Comparison of ENCODE assay signal across 27 cellular contexts in genomic region chr2:98825043-98825350, GRCh38.
A peak's percentile ranks its signal among the peaks of the same experiment; 100 is the strongest.
DNase-seq lines count a peak whose midpoint lies in the region; ATAC-seq and TF ChIP-seq lines count a peak whose summit lies in the region.
"Had no signal": no experiment of that assay in that cellular context is flagged by ENCODE, and none has a peak within 500 bp of the region (broad histone marks: within the 10 kb centered on the region; RNA-seq: fewer than 3 reads in every experiment).

No MANE protein-coding gene starts in this region.

- no peak for DNase-seq in right atrium auricular region (ENCODE audit: low spot score)
- no peak for DNase-seq in left ventricle myocardium superior
- DNase-seq in caudate nucleus (lab: John Stamatoyannopoulos, UW) = no peak
- DNase-seq in upper lobe of right lung = no peak
- DNase-seq in activated T-helper 2 cell treated with anti-CD3 and anti-CD28 coated beads, Interferon-gamma antibody, Interleukin-2, Interleukin-4, amounts not matched to agents 10 μg/mL and 5 μg/mL and 100 μg/mL, durations not matched to agents 14 hours and 24 hours and 36 hours (ENCODE audit: low spot score) = no peak
- DNase-seq in midbrain (lab: John Stamatoyannopoulos, UW) = no peak
- DNase-seq: activated CD4-positive, alpha-beta memory T cell treated with anti-CD3 and anti-CD28 coated beads for 36 hours; activated CD8-positive, alpha-beta memory T cell treated with anti-CD3 and anti-CD28 coated beads, Interleukin-2, amount 50 U/mL, for 4 hours; activated naive CD4-positive, alpha-beta T cell treated with anti-CD3 and anti-CD28 coated beads, Interleukin-2, amount 10 ng/mL, durations not matched to agents 7 days and 5 days; cortex of kidney; DMS79 treated with DMSO at 0.1 percent for 48 hours; H9; NCI-H1105; NCI-H187 treated with DMSO at 0.1 percent for 48 hours; NCI-H2171 treated with DMSO at 0.1 percent for 48 hours; NCI-H524; PC-9; SHP77; SW 1271; transverse colon had no signal

- H3K9me3 ChIP-seq in right atrium auricular region (no peaks in the 10 kb centered on the region), neutrophil (no peaks in the 10 kb centered on the region), upper lobe of right lung (no peaks in the 10 kb centered on the region)
- H3K9me3 ChIP-seq: transverse colon had no signal

- H3K27ac ChIP-seq in right atrium auricular region (peak overlapping the region; percentile 49 to 62), caudate nucleus (ENCODE audit: low read depth, low read length) (peak overlapping the region; percentile 36), neutrophil (peak overlapping the region; percentile 97), upper lobe of right lung (peak overlapping the region; percentile 75)
- H3K27ac ChIP-seq: neural progenitor cell, PC-9 had no signal

- H3K27me3 Mint-ChIP-seq in activated T-helper 2 cell treated with anti-CD3 and anti-CD28 coated beads, Interferon-gamma antibody, Interleukin-2, Interleukin-4, amounts not matched to agents 10 μg/mL and 5 μg/mL and 100 μg/mL, durations not matched to agents 14 hours and 24 hours and 36 hours (ENCODE audit: low read depth) = peaks cover 17% of the 10 kb centered on the region

- no peak for TF ChIP-seq CTCF in right atrium auricular region (IDR thresholded peaks at IDR 0.05)
- no peak for TF ChIP-seq CTCF in neutrophil (IDR thresholded peaks at IDR 0.05)
- TF ChIP-seq CTCF in upper lobe of right lung (IDR thresholded peaks at IDR 0.05) = no peak

- H3K9me3 Mint-ChIP-seq in activated T-helper 2 cell treated with anti-CD3 and anti-CD28 coated beads, Interferon-gamma antibody, Interleukin-2, Interleukin-4, amounts not matched to agents 10 μg/mL and 5 μg/mL and 100 μg/mL, durations not matched to agents 14 hours and 24 hours and 36 hours = no peaks in the 10 kb centered on the region
- H3K9me3 Mint-ChIP-seq: activated CD4-positive, alpha-beta memory T cell treated with anti-CD3 and anti-CD28 coated beads for 36 hours; activated naive CD4-positive, alpha-beta T cell treated with anti-CD3 and anti-CD28 coated beads, Interleukin-2, amount 10 ng/mL, durations not matched to agents 7 days and 5 days; activated T-helper 1 cell treated with anti-CD3 and anti-CD28 coated beads, Interleukin-12 subunit alpha, Interleukin-12 subunit beta, Interleukin-2, Interleukin-4 antibody, amounts not matched to agents 30 ng/mL and 10 ng/mL and 1 ng/mL, durations not matched to agents 14 hours and 24 hours and 36 hours; stimulated activated naive CD8-positive, alpha-beta T cell treated with anti-CD3 and anti-CD28 coated beads, Interleukin-15, Interleukin-2, amounts not matched to agents 100 ng/mL and 50 ng/mL, for 24 hours had no signal

- peaks cover 40% of the 10 kb centered on the region for H3K4me1 Mint-ChIP-seq in activated T-helper 2 cell treated with anti-CD3 and anti-CD28 coated beads, Interferon-gamma antibody, Interleukin-2, Interleukin-4, amounts not matched to agents 10 μg/mL and 5 μg/mL and 100 μg/mL, durations not matched to agents 14 hours and 24 hours and 36 hours (ENCODE audit: low read depth)

- no peak overlapping the region for H3K27ac Mint-ChIP-seq in activated T-helper 2 cell treated with anti-CD3 and anti-CD28 coated beads, Interferon-gamma antibody, Interleukin-2, Interleukin-4, amounts not matched to agents 10 μg/mL and 5 μg/mL and 100 μg/mL, durations not matched to agents 14 hours and 24 hours and 36 hours
- H3K27ac Mint-ChIP-seq: activated CD4-positive, alpha-beta memory T cell treated with anti-CD3 and anti-CD28 coated beads for 36 hours; activated naive CD4-positive, alpha-beta T cell treated with anti-CD3 and anti-CD28 coated beads, Interleukin-2, amount 10 ng/mL, durations not matched to agents 7 days and 5 days; activated T-helper 1 cell treated with anti-CD3 and anti-CD28 coated beads, Interleukin-12 subunit alpha, Interleukin-12 subunit beta, Interleukin-2, Interleukin-4 antibody, amounts not matched to agents 30 ng/mL and 10 ng/mL and 1 ng/mL, durations not matched to agents 14 hours and 24 hours and 36 hours; H9; neural progenitor cell; progenitor cell of endocrine pancreas; stimulated activated naive CD8-positive, alpha-beta T cell treated with anti-CD3 and anti-CD28 coated beads, Interleukin-15, Interleukin-2, amounts not matched to agents 100 ng/mL and 50 ng/mL, for 24 hours had no signal

- ATAC-seq in left ventricle myocardium superior = no peak
- no peak for ATAC-seq in upper lobe of right lung
- no peak for ATAC-seq in HG03175 (IDR thresholded peaks at IDR 0.05; ENCODE audit: unreplicated experiment)
- ATAC-seq: gastroesophageal sphincter had no signal

- no peak overlapping the region for H3K4me3 ChIP-seq in right atrium auricular region
- peak overlapping the region; percentile 79 to 82 for H3K4me3 ChIP-seq in neutrophil (ENCODE audit: low read depth in 1 of 2, low read length in 1 of 2)
- H3K4me3 ChIP-seq in upper lobe of right lung = no peak overlapping the region
- H3K4me3 ChIP-seq: gastroesophageal sphincter, neural progenitor cell, PC-9, transverse colon had no signal

- no peak overlapping the region for H3K4me3 Mint-ChIP-seq in activated T-helper 2 cell treated with anti-CD3 and anti-CD28 coated beads, Interferon-gamma antibody, Interleukin-2, Interleukin-4, amounts not matched to agents 10 μg/mL and 5 μg/mL and 100 μg/mL, durations not matched to agents 14 hours and 24 hours and 36 hours (ENCODE audit: low read depth)
- H3K4me3 Mint-ChIP-seq: activated CD4-positive, alpha-beta memory T cell treated with anti-CD3 and anti-CD28 coated beads for 36 hours; activated naive CD4-positive, alpha-beta T cell treated with anti-CD3 and anti-CD28 coated beads, Interleukin-2, amount 10 ng/mL, durations not matched to agents 7 days and 5 days; H9; neural progenitor cell; stimulated activated naive CD8-positive, alpha-beta T cell treated with anti-CD3 and anti-CD28 coated beads, Interleukin-15, Interleukin-2, amounts not matched to agents 100 ng/mL and 50 ng/mL, for 24 hours had no signal

- H3K36me3 Mint-ChIP-seq in activated T-helper 2 cell treated with anti-CD3 and anti-CD28 coated beads, Interferon-gamma antibody, Interleukin-2, Interleukin-4, amounts not matched to agents 10 μg/mL and 5 μg/mL and 100 μg/mL, durations not matched to agents 14 hours and 24 hours and 36 hours (ENCODE audit: low read depth) = no peaks in the 10 kb centered on the region

- H3K36me3 ChIP-seq in right atrium auricular region (no peaks in the 10 kb centered on the region), neutrophil (no peaks in the 10 kb centered on the region), upper lobe of right lung (no peaks in the 10 kb centered on the region)
- H3K36me3 ChIP-seq: gastroesophageal sphincter, neural progenitor cell, transverse colon had no signal

- peaks cover 0 to 28% of the 10 kb centered on the region in 2 donors for H3K4me1 ChIP-seq in right atrium auricular region
- H3K4me1 ChIP-seq in neutrophil (ENCODE audit: control insufficient read depth in 1 of 2, insufficient read depth in 1 of 2, low read depth in 1 of 2, low read length in 1 of 2) = peaks cover 76 to 89% of the 10 kb centered on the region in 2 experiments
- peaks cover 13% of the 10 kb centered on the region for H3K4me1 ChIP-seq in upper lobe of right lung
- H3K4me1 ChIP-seq: neural progenitor cell had no signal

- H3K27me3 ChIP-seq in right atrium auricular region (no peaks in the 10 kb centered on the region), neutrophil (no peaks in the 10 kb centered on the region), upper lobe of right lung (no peaks in the 10 kb centered on the region)

- intact Hi-C loops in left ventricle myocardium superior (cut with micrococcal nuclease) = no loop called here
- intact Hi-C loops in upper lobe of right lung (cut with DNase I) = loop anchor here (10.0 kb wide), 1 partner anchor 100 kb away; no protein-coding TSS in a partner anchor
- intact Hi-C loops in activated T-helper 2 cell treated with anti-CD3 and anti-CD28 coated beads, Interferon-gamma antibody, Interleukin-2, Interleukin-4, amounts not matched to agents 10 μg/mL and 5 μg/mL and 100 μg/mL, durations not matched to agents 14 hours and 24 hours and 36 hours (cut with micrococcal nuclease) = no loop called here

Comparison
In these comparisons a context has a peak if more than half of its experiments do, and no peak if none do; other contexts are left out.
1. H3K27ac ChIP-seq: peak in every context shown above with its lines; median percentile 97 in neutrophil; 75 in upper lobe of right lung; 56 in right atrium auricular region; 36 in caudate nucleus.
2. H3K4me3 ChIP-seq: peak in neutrophil (2 of 2); none in right atrium auricular region (0 of 2) and upper lobe of right lung (single experiment).